In genomic region chr10:24858908-24859270, GRCh38 we compare ENCODE assay signal across 1 cellular context.
TF ChIP-seq lines count a peak whose summit lies in the region.

No MANE protein-coding gene starts in this region.

TF ChIP-seq in IMR-90, 13 proteins besides CTCF, POLR2A, EP300 and RAD21:
- no peak for TF ChIP-seq NFE2L2 (IDR thresholded peaks at IDR 0.05; ENCODE audit: low read depth, low read length)
- no peak for TF ChIP-seq CEBPB (IDR thresholded peaks at IDR 0.05; ENCODE audit: low read depth, low read length)
- no peak for TF ChIP-seq MAFK (IDR thresholded peaks at IDR 0.05; ENCODE audit: low read depth, low read length)
- no peak for TF ChIP-seq CHD1 (IDR thresholded peaks at IDR 0.05; ENCODE audit: low read depth, low read length)
- no peak for TF ChIP-seq SMC3 (IDR thresholded peaks at IDR 0.05; ENCODE audit: low read depth, low read length)
- TF ChIP-seq BHLHE40 (IDR thresholded peaks at IDR 0.05; ENCODE audit: low read depth, low read length): no peak
- TF ChIP-seq MXI1 (IDR thresholded peaks at IDR 0.05; ENCODE audit: borderline replicate concordance, low read depth, low read length): no peak
- no peak for TF ChIP-seq ELK1 (IDR thresholded peaks at IDR 0.05; ENCODE audit: borderline replicate concordance, low read depth, low read length)
- TF ChIP-seq, protein P1, sequence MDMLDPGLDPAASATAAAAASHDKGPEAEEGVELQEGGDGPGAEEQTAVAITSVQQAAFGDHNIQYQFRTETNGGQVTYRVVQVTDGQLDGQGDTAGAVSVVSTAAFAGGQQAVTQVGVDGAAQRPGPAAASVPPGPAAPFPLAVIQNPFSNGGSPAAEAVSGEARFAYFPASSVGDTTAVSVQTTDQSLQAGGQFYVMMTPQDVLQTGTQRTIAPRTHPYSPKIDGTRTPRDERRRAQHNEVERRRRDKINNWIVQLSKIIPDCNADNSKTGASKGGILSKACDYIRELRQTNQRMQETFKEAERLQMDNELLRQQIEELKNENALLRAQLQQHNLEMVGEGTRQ (IDR thresholded peaks at IDR 0.05; ENCODE audit: low read depth, low read length): no peak
- TF ChIP-seq RFX5 (IDR thresholded peaks at IDR 0.05; ENCODE audit: low read depth, low read length): no peak
